Comparison of ENCODE assay signal across 13 cellular contexts in genomic region chr5:12277504-12278192, GRCh38.
DNase-seq lines count a peak whose midpoint lies in the region; ATAC-seq and TF ChIP-seq lines count a peak whose summit lies in the region.
"Had no signal": no experiment of that assay in that cellular context is flagged by ENCODE, and none has a peak within 500 bp of the region (broad histone marks: within the 10 kb centered on the region; RNA-seq: fewer than 3 reads in every experiment).

No MANE protein-coding gene starts in this region.

- H3K56ac ChIP-seq in H9 (ENCODE audit: insufficient read length, low read depth, low read length): no peak overlapping the region

- no peaks in the 10 kb centered on the region for H3K27me3 Mint-ChIP-seq in stimulated activated naive CD8-positive, alpha-beta T cell treated with anti-CD3 and anti-CD28 coated beads, Interleukin-15, amount 100 ng/mL, for 72 hours
- H3K27me3 Mint-ChIP-seq in GM23338 (ENCODE audit: insufficient read depth, low read depth, poor library complexity) (no peaks in the 10 kb centered on the region), H9 (ENCODE audit: low read depth) (no peaks in the 10 kb centered on the region)
- H3K27me3 Mint-ChIP-seq in CD4-positive, alpha-beta memory T cell: no peaks in the 10 kb centered on the region
- H3K27me3 Mint-ChIP-seq: activated naive CD8-positive, alpha-beta T cell had no signal

- H3F3A ChIP-seq in GM23338 (replicated peaks; ENCODE audit: low read depth): no peaks in the 10 kb centered on the region

- no peak overlapping the region for H3K18ac ChIP-seq in H9 (ENCODE audit: insufficient read length, low read depth, low read length)

- POLR2A ChIA-PET in CD4-positive, alpha-beta memory T cell (lab: Charles Lee; ENCODE audit: partially characterized antibody): no interaction called here

- no peak for TF ChIP-seq CTCF in GM23338 (conservative IDR thresholded peaks at IDR 0.05; ENCODE audit: low read depth in 2 of 2)
- no peak for TF ChIP-seq CTCF in H9 (conservative IDR thresholded peaks at IDR 0.05)

- H3K4me1 ChIP-seq in GM23338 (ENCODE audit: insufficient read depth) (no peaks in the 10 kb centered on the region), H9 (ENCODE audit: insufficient read depth, low read length) (no peaks in the 10 kb centered on the region)
- no peaks in the 10 kb centered on the region for H3K4me1 ChIP-seq in CD4-positive, alpha-beta memory T cell (ENCODE audit: insufficient read depth, low read length)

- H4K20me1 ChIP-seq in GM23338 (replicated peaks; ENCODE audit: insufficient read depth) (no peaks in the 10 kb centered on the region), H9 (ENCODE audit: control insufficient read depth, insufficient read depth, insufficient read length) (no peaks in the 10 kb centered on the region)

- H3K27ac Mint-ChIP-seq in stimulated activated naive CD8-positive, alpha-beta T cell treated with anti-CD3 and anti-CD28 coated beads, Interleukin-15, amount 100 ng/mL, for 72 hours: no peak overlapping the region
- H3K27ac Mint-ChIP-seq in GM23338: no peak overlapping the region
- H3K27ac Mint-ChIP-seq in H9: no peak overlapping the region
- H3K27ac Mint-ChIP-seq in CD4-positive, alpha-beta memory T cell: no peak overlapping the region
- H3K27ac Mint-ChIP-seq: activated naive CD8-positive, alpha-beta T cell; T-helper 1 cell treated with Interleukin-12 subunit alpha and Interleukin-12 subunit beta and Interleukin-4 antibody, amounts not matched to agents 30 μg/mL and 1 μg/mL, for 36 hours had no signal

- DNase-seq in stimulated activated naive CD8-positive, alpha-beta T cell treated with anti-CD3 and anti-CD28 coated beads, Interleukin-15, amount 100 ng/mL, for 72 hours: no peak
- no peak for DNase-seq in stimulated activated naive CD8-positive, alpha-beta T cell treated with anti-CD3 and anti-CD28 coated beads, Interleukin-15, Interleukin-2, amounts not matched to agents 100 U/mL and 50 U/mL, for 24 hours
- DNase-seq in GM23338 (ENCODE audit: low spot score) (no peak), H9 (no peak), GF-D8 (lab: John Stamatoyannopoulos, UW) (no peak)
- no peak for DNase-seq in activated CD4-positive, alpha-beta T cell treated with anti-CD3 and anti-CD28 coated beads, Interleukin-2, amount 50 U/mL, for 1 hour
- DNase-seq in CD4-positive, alpha-beta memory T cell: no peak
- DNase-seq: mucosa of descending colon; PC-9; stimulated activated CD4-positive, alpha-beta T cell treated with anti-CD3 and anti-CD28 coated beads, Interleukin-4, amount 100 ng/mL, for 1 hour had no signal

- H3K9me3 ChIP-seq in H9 (ENCODE audit: control insufficient read depth, low read depth, low read length): no peaks in the 10 kb centered on the region
- H3K9me3 ChIP-seq in CD4-positive, alpha-beta memory T cell (ENCODE audit: control insufficient read depth in 1 of 2, low read length in 2 of 2): no peaks in the 10 kb centered on the region
- H3K9me3 ChIP-seq: mucosa of descending colon had no signal

- ATAC-seq in stimulated activated naive CD8-positive, alpha-beta T cell treated with anti-CD3 and anti-CD28 coated beads, Interleukin-15, amount 100 ng/mL, for 72 hours: peak; percentile 64
- ATAC-seq in stimulated activated naive CD8-positive, alpha-beta T cell treated with anti-CD3 and anti-CD28 coated beads, Interleukin-15, Interleukin-2, amounts not matched to agents 100 U/mL and 50 U/mL, for 24 hours: no peak
- ATAC-seq in GM23338 (no peak), HG03159 (IDR thresholded peaks at IDR 0.05; ENCODE audit: unreplicated experiment) (peak; percentile 99)
- ATAC-seq: mucosa of descending colon had no signal

- CTCF ChIA-PET in CD4-positive, alpha-beta memory T cell (lab: Charles Lee; ENCODE audit: partially characterized antibody): no interaction called here

- H2BK20ac ChIP-seq in H9 (ENCODE audit: low read depth, low read length, poor library complexity, severe bottlenecking): no peak overlapping the region

- H3K14ac ChIP-seq in H9 (ENCODE audit: insufficient read depth, low read length): no peak overlapping the region

- H3K4me2 ChIP-seq in GM23338 (no peak overlapping the region), H9 (ENCODE audit: insufficient read depth, insufficient read length, low read length) (no peak overlapping the region)
- H3K4me2 ChIP-seq: PC-9 had no signal

- H3K4me3 Mint-ChIP-seq in stimulated activated naive CD8-positive, alpha-beta T cell treated with anti-CD3 and anti-CD28 coated beads, Interleukin-15, amount 100 ng/mL, for 72 hours: no peak overlapping the region
- H3K4me3 Mint-ChIP-seq in GM23338: no peak overlapping the region
- H3K4me3 Mint-ChIP-seq in H9: no peak overlapping the region
- H3K4me3 Mint-ChIP-seq in CD4-positive, alpha-beta memory T cell: no peak overlapping the region
- H3K4me3 Mint-ChIP-seq: activated naive CD8-positive, alpha-beta T cell; T-helper 1 cell treated with Interleukin-12 subunit alpha and Interleukin-12 subunit beta and Interleukin-4 antibody, amounts not matched to agents 30 μg/mL and 1 μg/mL, for 36 hours had no signal

- H4K5ac ChIP-seq in H9 (ENCODE audit: insufficient read length, low read depth, low read length): no peak overlapping the region

- no peak overlapping the region for H2BK12ac ChIP-seq in H9 (ENCODE audit: insufficient read length, low read depth, low read length)

- H3K36me3 ChIP-seq in GM23338 (ENCODE audit: insufficient read depth): no peaks in the 10 kb centered on the region
- H3K36me3 ChIP-seq in CD4-positive, alpha-beta memory T cell (ENCODE audit: insufficient read depth, low read length): no peaks in the 10 kb centered on the region

- H3K9me2 ChIP-seq in GM23338 (ENCODE audit: insufficient read depth): no peaks in the 10 kb centered on the region

- H3K4me1 Mint-ChIP-seq in stimulated activated naive CD8-positive, alpha-beta T cell treated with anti-CD3 and anti-CD28 coated beads, Interleukin-15, amount 100 ng/mL, for 72 hours: no peaks in the 10 kb centered on the region
- peaks cover 2% of the 10 kb centered on the region; the same call in 1 of the 3 replicates for H3K4me1 Mint-ChIP-seq in GM23338
- no peaks in the 10 kb centered on the region for H3K4me1 Mint-ChIP-seq in H9
- no peaks in the 10 kb centered on the region for H3K4me1 Mint-ChIP-seq in CD4-positive, alpha-beta memory T cell

- no peak overlapping the region for H4K8ac ChIP-seq in H9 (replicated peaks; ENCODE audit: insufficient read length, low read depth, low read length)

- H3T11ph ChIP-seq in H9 (ENCODE audit: low read length): no peak overlapping the region

- H2AFZ ChIP-seq in GM23338: peak overlapping the region; percentile 5; the same call in 1 of the 2 replicates
- no peak overlapping the region for H2AFZ ChIP-seq in H9 (ENCODE audit: low read length)
- H2AFZ ChIP-seq: PC-9 had no signal

- H2BK120ac ChIP-seq in H9 (ENCODE audit: low read depth, low read length, poor library complexity, severe bottlenecking): no peak overlapping the region

- H3K4ac ChIP-seq in H9 (ENCODE audit: low read depth, low read length): no peak overlapping the region

- H2BK5ac ChIP-seq in H9 (ENCODE audit: insufficient read length, low read length): no peak overlapping the region

- H3K23ac ChIP-seq in H9 (ENCODE audit: insufficient read length, low read depth, low read length): no peak overlapping the region

- no peak overlapping the region for H4K91ac ChIP-seq in H9 (ENCODE audit: insufficient read length, low read depth, low read length)

- no peaks in the 10 kb centered on the region for H3K23me2 ChIP-seq in H9 (ENCODE audit: insufficient read length, low read depth, low read length, poor library complexity, severe bottlenecking)

- no peaks in the 10 kb centered on the region for H3K79me1 ChIP-seq in H9 (ENCODE audit: insufficient read depth, low read depth, low read length, poor library complexity, severe bottlenecking)

- no peak overlapping the region for H2BK15ac ChIP-seq in H9 (ENCODE audit: low read depth, low read length)

- H3K36me3 Mint-ChIP-seq in GM23338 (ENCODE audit: low read depth) (no peaks in the 10 kb centered on the region), H9 (ENCODE audit: insufficient read depth in 1 of 3, low read depth in 3 of 3) (no peaks in the 10 kb centered on the region)
- no peaks in the 10 kb centered on the region for H3K36me3 Mint-ChIP-seq in CD4-positive, alpha-beta memory T cell
- H3K36me3 Mint-ChIP-seq: activated naive CD8-positive, alpha-beta T cell had no signal

- no CpG with 5 or more reads among the region's 2 CpGs for WGBS in H9 (ENCODE audit: extremely low coverage, insufficient read length, low lambda C conversion rate)

- no peak overlapping the region for H3K4me3 ChIP-seq in GM23338
- no peak overlapping the region for H3K4me3 ChIP-seq in CD4-positive, alpha-beta memory T cell (ENCODE audit: low read length in 2 of 2)
- H3K4me3 ChIP-seq: mucosa of descending colon, PC-9 had no signal

- H3K79me2 ChIP-seq in GM23338 (replicated peaks; ENCODE audit: insufficient read depth) (no peaks in the 10 kb centered on the region), H9 (ENCODE audit: insufficient read depth, low read length) (no peaks in the 10 kb centered on the region)

- H2AK5ac ChIP-seq in H9 (ENCODE audit: insufficient read length, low read length): no peak overlapping the region

- H3K27me3 ChIP-seq in GM23338 (ENCODE audit: insufficient read depth) (no peaks in the 10 kb centered on the region), H9 (ENCODE audit: insufficient read depth, low read length) (no peaks in the 10 kb centered on the region)
- H3K27me3 ChIP-seq in CD4-positive, alpha-beta memory T cell (ENCODE audit: insufficient read depth, low read length): no peaks in the 10 kb centered on the region

- H3K27ac ChIP-seq in GM23338 (ENCODE audit: low read depth) (no peak overlapping the region), H9 (ENCODE audit: insufficient read length, low read depth, low read length) (no peak overlapping the region)
- H3K27ac ChIP-seq in CD4-positive, alpha-beta memory T cell (ENCODE audit: low read depth, low read length): no peak overlapping the region
- H3K27ac ChIP-seq: PC-9 had no signal

- intact Hi-C loops in CD4-positive, alpha-beta memory T cell (cut with micrococcal nuclease): no loop called here

- H3K9me3 Mint-ChIP-seq in stimulated activated naive CD8-positive, alpha-beta T cell treated with anti-CD3 and anti-CD28 coated beads, Interleukin-15, amount 100 ng/mL, for 72 hours: peaks cover 0 to 26% of the 10 kb centered on the region in 2 donors
- H3K9me3 Mint-ChIP-seq in GM23338: no peaks in the 10 kb centered on the region
- H3K9me3 Mint-ChIP-seq in H9: no peaks in the 10 kb centered on the region; a peak in 1 of 5 replicates
- peaks cover 0 to 22% (median 7%) of the 10 kb centered on the region in 8 donors for H3K9me3 Mint-ChIP-seq in CD4-positive, alpha-beta memory T cell

- no peak overlapping the region for H3K9ac ChIP-seq in H9 (ENCODE audit: extremely low read depth, insufficient read length, low read length)

TF ChIP-seq in GM23338, 12 proteins besides CTCF, POLR2A, EP300 and RAD21 (continues in another document):
- TF ChIP-seq ZNF114 (CRISPR knock-in tag; IDR thresholded peaks at IDR 0.05) (no peak), EZH2 (IDR thresholded peaks at IDR 0.05; ENCODE audit: low read depth, unreplicated experiment) (no peak), CREB1 (CRISPR knock-in tag; IDR thresholded peaks at IDR 0.05; ENCODE audit: low read depth) (no peak)

Comparison
In these comparisons a context has a peak if more than half of its experiments do, and no peak if none do; other contexts are left out.
1. ATAC-seq: peak in stimulated activated naive CD8-positive, alpha-beta T cell treated with anti-CD3 and anti-CD28 coated beads, Interleukin-15, amount 100 ng/mL, for 72 hours (single experiment) and HG03159 (single experiment); none in stimulated activated naive CD8-positive, alpha-beta T cell treated with anti-CD3 and anti-CD28 coated beads, Interleukin-15, Interleukin-2, amounts not matched to agents 100 U/mL and 50 U/mL, for 24 hours (single experiment) and GM23338 (single experiment).